Comparison of ENCODE assay signal across 26 cellular contexts in the genomic region with DNA sequence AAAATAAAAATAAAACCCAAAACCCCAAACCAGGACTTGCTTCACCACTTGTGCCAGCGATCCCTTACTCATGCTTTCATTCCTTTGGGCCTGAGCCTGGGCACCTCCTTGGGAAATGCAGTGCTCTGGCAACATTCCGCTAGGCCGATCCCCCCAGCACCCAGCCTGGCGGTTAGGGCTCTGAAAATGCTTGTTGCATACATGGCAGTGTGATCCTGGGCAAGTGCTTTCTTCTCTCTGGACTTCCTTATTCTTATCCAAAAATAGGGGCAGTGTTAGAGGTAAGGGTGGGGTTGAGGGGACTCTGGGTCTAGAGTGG.
"Had no signal": no experiment of that assay in that cellular context is flagged by ENCODE, and none has a peak within 500 bp of the region (broad histone marks: within the 10 kb centered on the region; RNA-seq: fewer than 3 reads in every experiment).

No MANE protein-coding gene starts in this region.

- H3K4me1 ChIP-seq: SJCRH30 had no signal

- H3K9me3 Mint-ChIP-seq: activated CD4-positive, alpha-beta memory T cell treated with anti-CD3 and anti-CD28 coated beads, Interleukin-2, amount 10 ng/mL, durations not matched to agents 7 days and 5 days; activated naive CD8-positive, alpha-beta T cell treated with anti-CD3 and anti-CD28 coated beads, Interleukin-2, amount 10 ng/mL, durations not matched to agents 7 days and 5 days; activated T-helper 2 cell treated with anti-CD3 and anti-CD28 coated beads, Interferon-gamma antibody, Interleukin-2, Interleukin-4, amounts not matched to agents 10 μg/mL and 5 μg/mL and 100 μg/mL, durations not matched to agents 14 hours and 24 hours and 36 hours had no signal

- H3K4me2 ChIP-seq: SK-N-SH had no signal

- DNase-seq: activated CD4-positive, alpha-beta memory T cell treated with anti-CD3 and anti-CD28 coated beads, Interleukin-2, amount 10 ng/mL, durations not matched to agents 7 days and 5 days; activated CD4-positive, alpha-beta T cell treated with anti-CD3 and anti-CD28 coated beads for 36 hours; activated CD4-positive, alpha-beta T cell treated with anti-CD3 and anti-CD28 coated beads, Interleukin-2, amount 50 U/mL, for 1 hour; activated naive CD4-positive, alpha-beta T cell treated with anti-CD3 and anti-CD28 coated beads, Interleukin-2, amount 50 U/mL, for 16 hours; activated naive CD8-positive, alpha-beta T cell treated with anti-CD3 and anti-CD28 coated beads, Interleukin-2, amount 10 ng/mL, durations not matched to agents 7 days and 5 days; activated T-cell treated with anti-CD3 and anti-CD28 coated beads for 4 hours; activated T-cell treated with anti-CD3 and anti-CD28 coated beads, Interleukin-2, amount 50 U/mL, for 48 hours; Kasumi-1; KBM-7; NCI-H1092; NCI-H1930; NCI-H2171; NCI-H226; NCI-H526 treated with DMSO at 0.1 percent for 48 hours; NK-92 treated with Interleukin-12 subunit alpha and Interleukin-12 subunit beta, amount 100 ng/mL, for 24 hours; OCI-M1; Right ventricle myocardium superior; RPMI8226; SJCRH30; SK-N-SH; T-helper 1 cell; WERI-Rb-1 had no signal

- H3K36me3 Mint-ChIP-seq: activated naive CD8-positive, alpha-beta T cell treated with anti-CD3 and anti-CD28 coated beads, Interleukin-2, amount 10 ng/mL, durations not matched to agents 7 days and 5 days; brain had no signal

- H3K9me3 ChIP-seq: adrenal gland, SJCRH30, SK-N-SH had no signal

- H3K27me3 ChIP-seq: adrenal gland, cardiac muscle cell, SJCRH30 had no signal

- H3K4me3 ChIP-seq: adrenal gland, cardiac muscle cell, SJCRH30 had no signal

- H3K27ac ChIP-seq: cardiac muscle cell, SJCRH30, WERI-Rb-1 had no signal

- H3K9ac ChIP-seq: SK-N-SH had no signal

- H3K4me3 Mint-ChIP-seq: activated CD4-positive, alpha-beta memory T cell treated with anti-CD3 and anti-CD28 coated beads, Interleukin-2, amount 10 ng/mL, durations not matched to agents 7 days and 5 days; activated CD4-positive, alpha-beta T cell treated with anti-CD3 and anti-CD28 coated beads for 36 hours; activated naive CD8-positive, alpha-beta T cell treated with anti-CD3 and anti-CD28 coated beads, Interleukin-2, amount 10 ng/mL, durations not matched to agents 7 days and 5 days; brain had no signal

- H3K27ac Mint-ChIP-seq: activated CD4-positive, alpha-beta memory T cell treated with anti-CD3 and anti-CD28 coated beads, Interleukin-2, amount 10 ng/mL, durations not matched to agents 7 days and 5 days; activated CD4-positive, alpha-beta T cell treated with anti-CD3 and anti-CD28 coated beads for 36 hours; activated naive CD8-positive, alpha-beta T cell treated with anti-CD3 and anti-CD28 coated beads, Interleukin-2, amount 10 ng/mL, durations not matched to agents 7 days and 5 days; activated T-helper 2 cell treated with anti-CD3 and anti-CD28 coated beads, Interferon-gamma antibody, Interleukin-2, Interleukin-4, amounts not matched to agents 10 μg/mL and 5 μg/mL and 100 μg/mL, durations not matched to agents 14 hours and 24 hours and 36 hours had no signal

- H3K36me3 ChIP-seq: adrenal gland, cardiac muscle cell, SJCRH30, WERI-Rb-1 had no signal

- H3K4me1 Mint-ChIP-seq: activated CD4-positive, alpha-beta memory T cell treated with anti-CD3 and anti-CD28 coated beads, Interleukin-2, amount 10 ng/mL, durations not matched to agents 7 days and 5 days; activated naive CD8-positive, alpha-beta T cell treated with anti-CD3 and anti-CD28 coated beads, Interleukin-2, amount 10 ng/mL, durations not matched to agents 7 days and 5 days had no signal
